8 cellular contexts compared by ENCODE assay signal in genomic region chr19:48249502-48250014, GRCh38. TPM values are rescaled to one million over a fixed set of nuclear protein-coding genes. Genes with fewer than 3 reads are reported as not detected.
A peak's percentile ranks its signal among the peaks of the same experiment; 100 is the strongest.
DNase-seq lines count a peak whose midpoint lies in the region; ATAC-seq and TF ChIP-seq lines count a peak whose summit lies in the region.

No MANE protein-coding gene starts in this region.

- H3K9me3 Mint-ChIP-seq in neural progenitor cell: no peaks in the 10 kb centered on the region

- ATAC-seq in heart left ventricle: peak; percentile 82 to 96 (median 88)
- no peak for ATAC-seq in foreskin keratinocyte

- H3K4me1 Mint-ChIP-seq in neural progenitor cell: peaks cover 12% of the 10 kb centered on the region

- peaks cover 0 to 42% (median 25%) of the 10 kb centered on the region in 9 donors for H3K36me3 ChIP-seq in heart left ventricle
- peaks cover 16% of the 10 kb centered on the region for H3K36me3 ChIP-seq in neural progenitor cell

- peak overlapping the region; percentile 55 to 97 (median 73) for H3K27ac ChIP-seq in heart left ventricle
- H3K27ac ChIP-seq in foreskin keratinocyte: no peak overlapping the region
- H3K27ac ChIP-seq in neural progenitor cell: no peak overlapping the region

- DNase-seq in Kasumi-1 (lab: John Stamatoyannopoulos, UW) (peak; percentile 96), heart left ventricle (peak; percentile 52 to 76 (median 69)), foreskin keratinocyte (no peak), neural progenitor cell (ENCODE audit: low spot score) (no peak), NCI-H526 (lab: John Stamatoyannopoulos, UW) (no peak)
- peak; percentile 28 for DNase-seq in activated CD8-positive, alpha-beta memory T cell treated with anti-CD3 and anti-CD28 coated beads, Interleukin-2, amount 50 U/mL, for 1 hour (ENCODE audit: extremely low read depth)
- peak; percentile 26 to 50 (median 38) for DNase-seq in stimulated activated CD4-positive, alpha-beta T cell treated with anti-CD3 and anti-CD28 coated beads, TNF-alpha, amount 100 ng/mL, for 1 hour (ENCODE audit: low read depth in 3 of 3, low spot score in 1 of 3)

- H3F3A ChIP-seq in neural progenitor cell (ENCODE audit: low read depth): peaks cover 6% of the 10 kb centered on the region

- H3K4me1 ChIP-seq in heart left ventricle (peaks cover 0 to 80% (median 31%) of the 10 kb centered on the region in 12 donors), foreskin keratinocyte (peaks cover 4% of the 10 kb centered on the region), neural progenitor cell (no peaks in the 10 kb centered on the region)

- peak; percentile 68 for TF ChIP-seq POLR2A in GM19099 (IDR thresholded peaks at IDR 0.05; ENCODE audit: extremely low read depth, insufficient read length, low read depth)
- peak in 1 of 2 donors; percentile 47 for TF ChIP-seq POLR2A in heart left ventricle (IDR thresholded peaks at IDR 0.05)

- H3K27ac Mint-ChIP-seq in neural progenitor cell: no peak overlapping the region

- no peak overlapping the region for H3K4me2 ChIP-seq in neural progenitor cell

- H3K36me3 Mint-ChIP-seq in neural progenitor cell: peaks cover 45% of the 10 kb centered on the region

- H3K4me3 Mint-ChIP-seq in neural progenitor cell: no peak overlapping the region

- TF ChIP-seq CTCF in heart left ventricle (IDR thresholded peaks at IDR 0.05) (no peak), foreskin keratinocyte (conservative IDR thresholded peaks at IDR 0.05) (no peak), neural progenitor cell (IDR thresholded peaks at IDR 0.05) (no peak)

- H3K27me3 Mint-ChIP-seq in neural progenitor cell (ENCODE audit: insufficient read depth, low read depth): no peaks in the 10 kb centered on the region

- H4K20me1 ChIP-seq in neural progenitor cell (ENCODE audit: low read depth): no peaks in the 10 kb centered on the region

- H3K9me3 ChIP-seq in heart left ventricle (no peaks in the 10 kb centered on the region), neural progenitor cell (ENCODE audit: low read depth) (no peaks in the 10 kb centered on the region)

- intact Hi-C loops in heart left ventricle (cut with DNase I): loop anchor here in 5 of 10 donors (5.0 to 10.0 kb wide), 4 partner anchors 37 to 145 kb away; no protein-coding TSS in a partner anchor

- H2AFZ ChIP-seq in neural progenitor cell (replicated peaks): no peak overlapping the region

- 59 to 76% (median 64%) methylated on average over 13 of the region's 13 CpGs for whole genome bisulfite sequencing in heart left ventricle, 4 donors

- no peaks in the 10 kb centered on the region for H3K27me3 ChIP-seq in heart left ventricle
- H3K27me3 ChIP-seq in foreskin keratinocyte: no peaks in the 10 kb centered on the region
- H3K27me3 ChIP-seq in neural progenitor cell: no peaks in the 10 kb centered on the region

- H3K79me2 ChIP-seq in neural progenitor cell (ENCODE audit: low read depth): peaks cover 20% of the 10 kb centered on the region

- H3K9ac ChIP-seq in neural progenitor cell: no peak overlapping the region

- H3K4me3 ChIP-seq in heart left ventricle: peak overlapping the region in 11 of 12 donors; percentile 19 to 64 (median 47)
- H3K4me3 ChIP-seq in neural progenitor cell: no peak overlapping the region

RNA-seq across cellular contexts. Expression of gene CARD8, which starts 6.2 kb away (rescaled TPM):
- 10 to 100 TPM; 18.3 to 49.0 (median 28.8) TPM for total RNA-seq in heart left ventricle
- polyA plus RNA-seq in heart left ventricle: 10 to 100 TPM; 22.6 to 23.1 TPM
- 9.3 and 9.4 TPM in 2 replicates for total RNA-seq in foreskin keratinocyte
- polyA plus RNA-seq in foreskin keratinocyte: 5.2 and 5.7 TPM in 2 replicates
- 46.6 and 59.7 TPM in 2 replicates for total RNA-seq in neural progenitor cell (ENCODE audit: low replicate concordance)

RNA-seq across cellular contexts. Expression of gene ZNF114, which starts 20.3 kb away (rescaled TPM):
- total RNA-seq in heart left ventricle: 1 to 10 TPM in 1 of 9 donors, under 1 TPM in 6, not detected in 2; 0.16 to 1.5 (median 0.32) TPM
- 1 to 10 TPM in 1 of 2 donors, under 1 TPM in 1; 0.19 to 1.0 TPM for polyA plus RNA-seq in heart left ventricle
- total RNA-seq in foreskin keratinocyte: 1.1 and 1.8 TPM in 2 replicates
- 0.60 and 0.70 TPM in 2 replicates for polyA plus RNA-seq in foreskin keratinocyte
- total RNA-seq in neural progenitor cell (ENCODE audit: low replicate concordance): 5.4 and 6.0 TPM in 2 replicates

Comparison
In these comparisons a context has a peak if more than half of its experiments do, and no peak if none do; other contexts are left out.
1. DNase-seq: peak in Kasumi-1 (2 of 2), activated CD8-positive, alpha-beta memory T cell treated with anti-CD3 and anti-CD28 coated beads, Interleukin-2, amount 50 U/mL, for 1 hour (single experiment), heart left ventricle (5 of 5) and stimulated activated CD4-positive, alpha-beta T cell treated with anti-CD3 and anti-CD28 coated beads, TNF-alpha, amount 100 ng/mL, for 1 hour (3 of 3); none in foreskin keratinocyte (0 of 2), neural progenitor cell (single experiment) and NCI-H526 (0 of 2).
2. H3K27ac ChIP-seq: peak in heart left ventricle (12 of 12); none in foreskin keratinocyte (single experiment) and neural progenitor cell (single experiment).